11 cellular contexts compared by ENCODE assay signal in genomic region chr22:17964647-17965046, GRCh38. TPM values are rescaled to one million over a fixed set of nuclear protein-coding genes. Genes with fewer than 3 reads are reported as not detected.
DNase-seq lines count a peak whose midpoint lies in the region; ATAC-seq, FAIRE-seq and TF ChIP-seq lines count a peak whose summit lies in the region.
"Had no signal": no experiment of that assay in that cellular context is flagged by ENCODE, and none has a peak within 500 bp of the region (broad histone marks: within the 10 kb centered on the region; RNA-seq: fewer than 3 reads in every experiment).

No MANE protein-coding gene starts in this region.

- intact Hi-C loops in natural killer cell (cut with micrococcal nuclease) (no loop called here), upper lobe of right lung (cut with DNase I) (no loop called here)

- no peak overlapping the region for H3K4me3 ChIP-seq in upper lobe of right lung

- no peaks in the 10 kb centered on the region for H3K36me3 ChIP-seq in upper lobe of right lung

- no peak for FAIRE-seq in H54 (lab: Jason Lieb, UNC)

- H3K9me3 ChIP-seq in upper lobe of right lung, result no peaks in the 10 kb centered on the region

- H3K9me3 Mint-ChIP-seq in natural killer cell treated with Interleukin-12 subunit alpha and Interleukin-12 subunit beta and Interleukin-15 and Interleukin-18, amount 100 ng/mL, for 72 hours, result no peaks in the 10 kb centered on the region
- no peaks in the 10 kb centered on the region for H3K9me3 Mint-ChIP-seq in natural killer cell
- H3K9me3 Mint-ChIP-seq: activated naive CD4-positive, alpha-beta T cell treated with anti-CD3 and anti-CD28 coated beads, Interleukin-2, amount 10 ng/mL, durations not matched to agents 7 days and 5 days; T-helper 1 cell treated with Interleukin-12 subunit alpha and Interleukin-12 subunit beta and Interleukin-4 antibody, amounts not matched to agents 30 μg/mL and 1 μg/mL, for 36 hours had no signal

- DNase-seq in natural killer cell treated with Interleukin-12 subunit alpha and Interleukin-12 subunit beta and Interleukin-15 and Interleukin-18, amount 100 ng/mL, for 72 hours (ENCODE audit: low spot score), result peak; percentile 8
- DNase-seq in natural killer cell (no peak), SHP77 (lab: John Stamatoyannopoulos, UW) (peak; percentile 36 to 47), upper lobe of right lung (no peak), DMS114 treated with DMSO at 0.1 percent for 48 hours (lab: John Stamatoyannopoulos, UW; ENCODE audit: unreplicated experiment) (no peak), GOT3 (lab: John Stamatoyannopoulos, UW) (no peak), H54 (ENCODE audit: insufficient read length, low spot score) (no peak)
- DNase-seq: activated naive CD4-positive, alpha-beta T cell treated with anti-CD3 and anti-CD28 coated beads, Interleukin-2, amount 10 ng/mL, durations not matched to agents 7 days and 5 days; NCI-H1417 had no signal

- H3K36me3 Mint-ChIP-seq in natural killer cell treated with Interleukin-12 subunit alpha and Interleukin-12 subunit beta and Interleukin-15 and Interleukin-18, amount 100 ng/mL, for 72 hours, result no peaks in the 10 kb centered on the region
- no peaks in the 10 kb centered on the region for H3K36me3 Mint-ChIP-seq in natural killer cell
- H3K36me3 Mint-ChIP-seq: activated naive CD4-positive, alpha-beta T cell treated with anti-CD3 and anti-CD28 coated beads, Interleukin-2, amount 10 ng/mL, durations not matched to agents 7 days and 5 days had no signal

- H3K4me3 Mint-ChIP-seq in natural killer cell treated with Interleukin-12 subunit alpha and Interleukin-12 subunit beta and Interleukin-15 and Interleukin-18, amount 100 ng/mL, for 72 hours, result no peak overlapping the region
- H3K4me3 Mint-ChIP-seq in natural killer cell, result no peak overlapping the region
- H3K4me3 Mint-ChIP-seq: activated naive CD4-positive, alpha-beta T cell treated with anti-CD3 and anti-CD28 coated beads, Interleukin-2, amount 10 ng/mL, durations not matched to agents 7 days and 5 days; T-helper 1 cell treated with Interleukin-12 subunit alpha and Interleukin-12 subunit beta and Interleukin-4 antibody, amounts not matched to agents 30 μg/mL and 1 μg/mL, for 36 hours had no signal

- no peaks in the 10 kb centered on the region for H3K27me3 ChIP-seq in upper lobe of right lung

- ATAC-seq in natural killer cell treated with Interleukin-12 subunit alpha and Interleukin-12 subunit beta and Interleukin-15 and Interleukin-18, amount 100 ng/mL, for 72 hours, result no peak
- ATAC-seq in natural killer cell, result no peak
- peak; percentile 82 for ATAC-seq in HG02885 (IDR thresholded peaks at IDR 0.05; ENCODE audit: poor library complexity, unreplicated experiment)
- ATAC-seq in upper lobe of right lung, result no peak

- H3K27ac Mint-ChIP-seq in natural killer cell treated with Interleukin-12 subunit alpha and Interleukin-12 subunit beta and Interleukin-15 and Interleukin-18, amount 100 ng/mL, for 72 hours, result no peak overlapping the region
- no peak overlapping the region for H3K27ac Mint-ChIP-seq in natural killer cell
- H3K27ac Mint-ChIP-seq: activated naive CD4-positive, alpha-beta T cell treated with anti-CD3 and anti-CD28 coated beads, Interleukin-2, amount 10 ng/mL, durations not matched to agents 7 days and 5 days; T-helper 1 cell treated with Interleukin-12 subunit alpha and Interleukin-12 subunit beta and Interleukin-4 antibody, amounts not matched to agents 30 μg/mL and 1 μg/mL, for 36 hours had no signal

- peaks cover 10 to 30% of the 10 kb centered on the region in 2 donors for H3K4me1 Mint-ChIP-seq in natural killer cell treated with Interleukin-12 subunit alpha and Interleukin-12 subunit beta and Interleukin-15 and Interleukin-18, amount 100 ng/mL, for 72 hours (ENCODE audit: low read depth in 2 of 2)
- H3K4me1 Mint-ChIP-seq in natural killer cell, result peaks cover 7 to 16% of the 10 kb centered on the region in 2 donors

- H3K27me3 Mint-ChIP-seq in natural killer cell treated with Interleukin-12 subunit alpha and Interleukin-12 subunit beta and Interleukin-15 and Interleukin-18, amount 100 ng/mL, for 72 hours, result no peaks in the 10 kb centered on the region
- H3K27me3 Mint-ChIP-seq in natural killer cell (ENCODE audit: low read depth in 2 of 2), result no peaks in the 10 kb centered on the region
- H3K27me3 Mint-ChIP-seq: activated naive CD4-positive, alpha-beta T cell treated with anti-CD3 and anti-CD28 coated beads, Interleukin-2, amount 10 ng/mL, durations not matched to agents 7 days and 5 days had no signal

- no peak for TF ChIP-seq CTCF in natural killer cell (IDR thresholded peaks at IDR 0.05)
- TF ChIP-seq CTCF in upper lobe of right lung (IDR thresholded peaks at IDR 0.05), result no peak

- no peak for TF ChIP-seq POLR2A in H54 (IDR thresholded peaks at IDR 0.05; ENCODE audit: low read depth, low read length)

- H3K27ac ChIP-seq in upper lobe of right lung, result peak overlapping the region; percentile 17

- peaks cover 8% of the 10 kb centered on the region for H3K4me1 ChIP-seq in upper lobe of right lung

RNA-seq across cellular contexts. Expression of gene MICAL3, which starts 59.7 kb away (rescaled TPM):
- total RNA-seq in natural killer cell treated with Interleukin-12 subunit alpha and Interleukin-12 subunit beta and Interleukin-15 and Interleukin-18, amount 100 ng/mL, for 72 hours, result 10 to 100 TPM; 52.7 to 62.1 TPM
- 10 to 100 TPM; 17.1 to 36.3 (median 34.3) TPM for total RNA-seq in natural killer cell
- 31.2 TPM for total RNA-seq in upper lobe of right lung

Comparison
In these comparisons a context has a peak if more than half of its experiments do, and no peak if none do; other contexts are left out.
1. DNase-seq: peak in natural killer cell treated with Interleukin-12 subunit alpha and Interleukin-12 subunit beta and Interleukin-15 and Interleukin-18, amount 100 ng/mL, for 72 hours (single experiment) and SHP77 (2 of 2); none in natural killer cell (single experiment), upper lobe of right lung (single experiment), DMS114 treated with DMSO at 0.1 percent for 48 hours (single experiment), GOT3 (single experiment) and H54 (single experiment).